Comparison of ENCODE assay signal across 1 cellular context in the genomic region with DNA sequence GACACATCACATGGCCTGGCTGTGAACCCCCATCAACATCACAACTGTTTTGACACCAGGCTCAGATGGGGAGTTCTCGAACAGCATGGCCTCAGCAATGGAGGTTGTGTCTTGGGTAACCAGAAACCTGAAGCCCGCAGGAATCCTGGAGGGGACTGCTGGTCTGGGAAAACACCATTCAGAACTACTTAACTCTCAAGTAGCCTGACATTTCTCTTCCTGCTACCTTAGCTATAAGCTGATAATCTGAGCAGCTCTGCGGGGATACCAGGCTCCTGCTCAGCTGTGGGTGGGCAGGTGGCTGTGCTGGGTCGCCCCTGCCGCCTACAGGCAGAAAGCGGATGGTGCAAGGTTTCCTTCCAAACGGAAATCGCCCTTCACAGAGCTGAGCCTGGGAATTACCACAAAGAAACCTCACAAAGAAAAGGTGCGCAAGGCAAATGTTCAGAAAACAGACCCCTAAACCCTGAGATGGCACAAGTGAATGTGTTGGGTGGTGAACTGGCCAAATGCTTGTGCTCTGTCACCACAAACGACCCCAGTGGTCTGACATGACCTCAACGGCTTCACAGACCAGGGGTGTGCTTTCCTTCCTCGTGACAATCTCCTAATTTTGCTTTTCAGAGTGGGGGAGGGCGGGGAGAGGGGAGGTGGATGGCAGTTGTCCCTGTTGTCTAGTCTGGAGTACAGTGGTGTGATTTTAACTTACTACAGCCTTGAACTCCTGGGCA.
TF ChIP-seq lines count a peak whose summit lies in the region.

No MANE protein-coding gene starts in this region.

TF ChIP-seq in K562, 482 proteins besides CTCF, POLR2A, EP300 and RAD21 (continued from another document):
- TF ChIP-seq, protein P1, sequence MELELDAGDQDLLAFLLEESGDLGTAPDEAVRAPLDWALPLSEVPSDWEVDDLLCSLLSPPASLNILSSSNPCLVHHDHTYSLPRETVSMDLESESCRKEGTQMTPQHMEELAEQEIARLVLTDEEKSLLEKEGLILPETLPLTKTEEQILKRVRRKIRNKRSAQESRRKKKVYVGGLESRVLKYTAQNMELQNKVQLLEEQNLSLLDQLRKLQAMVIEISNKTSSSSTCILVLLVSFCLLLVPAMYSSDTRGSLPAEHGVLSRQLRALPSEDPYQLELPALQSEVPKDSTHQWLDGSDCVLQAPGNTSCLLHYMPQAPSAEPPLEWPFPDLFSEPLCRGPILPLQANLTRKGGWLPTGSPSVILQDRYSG (tag; conservative IDR thresholded peaks at IDR 0.05; ENCODE audit: low read depth), result no peak
- TF ChIP-seq RFX1 (IDR thresholded peaks at IDR 0.05) (no peak), CREM (IDR thresholded peaks at IDR 0.05; ENCODE audit: low read depth) (peak; percentile 7; the same call in 1 of the 2 replicates), NRF1 (conservative IDR thresholded peaks at IDR 0.05 in 1 of 2, IDR thresholded peaks at IDR 0.05 in 1 of 2) (peak; percentile 25 to 50; a peak in 3 of 4 replicates), POLR2G (IDR thresholded peaks at IDR 0.05; ENCODE audit: low read depth, low read length) (peak; percentile 33; the same call in 1 of the 2 replicates), SMARCE1 (IDR thresholded peaks at IDR 0.05) (no peak), CC2D1A (IDR thresholded peaks at IDR 0.05) (0 out of 2 replicates have a peak, but pooled peaks have one; percentile 50), SOX6 (IDR thresholded peaks at IDR 0.05) (peak; percentile 36; the same call in 1 of the 2 replicates), MAZ (CRISPR knock-in tag; conservative IDR thresholded peaks at IDR 0.05 in 1 of 2, IDR thresholded peaks at IDR 0.05 in 1 of 2) (0 out of 4 replicates have a peak, but pooled peaks of 1 of the 2 experiments have one; percentile 25), CTBP1 (IDR thresholded peaks at IDR 0.05; ENCODE audit: borderline replicate concordance) (peak; percentile 40; the same call in 1 of the 2 replicates), JUND (IDR thresholded peaks at IDR 0.05; ENCODE audit: borderline replicate concordance, low read depth, low read length) (peak; percentile 26; the same call in 1 of the 2 replicates), JUND (tag; IDR thresholded peaks at IDR 0.05; ENCODE audit: borderline replicate concordance, low read depth, low read length) (no peak; the same call in 2 of the 3 replicates), KLF1 (tag; IDR thresholded peaks at IDR 0.05) (no peak), CSDE1 (IDR thresholded peaks at IDR 0.05) (no peak), HIVEP1 (CRISPR knock-in tag; IDR thresholded peaks at IDR 0.05) (no peak), EP400 (IDR thresholded peaks at IDR 0.05) (0 out of 2 replicates have a peak, but pooled peaks have one; percentile 18), ZNF766 (CRISPR knock-in tag; conservative IDR thresholded peaks at IDR 0.05) (peak; percentile 91), EGR1 (conservative IDR thresholded peaks at IDR 0.05) (peak; percentile 27; the same call in 1 of the 2 replicates), KLF16 (IDR thresholded peaks at IDR 0.05) (0 out of 2 replicates have a peak, but pooled peaks have one; percentile 7), PML (IDR thresholded peaks at IDR 0.05; ENCODE audit: low read length) (no peak), L3MBTL2 (IDR thresholded peaks at IDR 0.05) (peak; percentile 60), PHTF2 (CRISPR knock-in tag; IDR thresholded peaks at IDR 0.05) (no peak), ARID2 (IDR thresholded peaks at IDR 0.05) (peak; percentile 54; the same call in 1 of the 2 replicates), SMAD2 (IDR thresholded peaks at IDR 0.05; ENCODE audit: low read depth, low read length) (no peak), SMC3 (conservative IDR thresholded peaks at IDR 0.05; ENCODE audit: insufficient read depth, low read depth, low read length) (peak; percentile 58)
- TF ChIP-seq, protein P2, sequence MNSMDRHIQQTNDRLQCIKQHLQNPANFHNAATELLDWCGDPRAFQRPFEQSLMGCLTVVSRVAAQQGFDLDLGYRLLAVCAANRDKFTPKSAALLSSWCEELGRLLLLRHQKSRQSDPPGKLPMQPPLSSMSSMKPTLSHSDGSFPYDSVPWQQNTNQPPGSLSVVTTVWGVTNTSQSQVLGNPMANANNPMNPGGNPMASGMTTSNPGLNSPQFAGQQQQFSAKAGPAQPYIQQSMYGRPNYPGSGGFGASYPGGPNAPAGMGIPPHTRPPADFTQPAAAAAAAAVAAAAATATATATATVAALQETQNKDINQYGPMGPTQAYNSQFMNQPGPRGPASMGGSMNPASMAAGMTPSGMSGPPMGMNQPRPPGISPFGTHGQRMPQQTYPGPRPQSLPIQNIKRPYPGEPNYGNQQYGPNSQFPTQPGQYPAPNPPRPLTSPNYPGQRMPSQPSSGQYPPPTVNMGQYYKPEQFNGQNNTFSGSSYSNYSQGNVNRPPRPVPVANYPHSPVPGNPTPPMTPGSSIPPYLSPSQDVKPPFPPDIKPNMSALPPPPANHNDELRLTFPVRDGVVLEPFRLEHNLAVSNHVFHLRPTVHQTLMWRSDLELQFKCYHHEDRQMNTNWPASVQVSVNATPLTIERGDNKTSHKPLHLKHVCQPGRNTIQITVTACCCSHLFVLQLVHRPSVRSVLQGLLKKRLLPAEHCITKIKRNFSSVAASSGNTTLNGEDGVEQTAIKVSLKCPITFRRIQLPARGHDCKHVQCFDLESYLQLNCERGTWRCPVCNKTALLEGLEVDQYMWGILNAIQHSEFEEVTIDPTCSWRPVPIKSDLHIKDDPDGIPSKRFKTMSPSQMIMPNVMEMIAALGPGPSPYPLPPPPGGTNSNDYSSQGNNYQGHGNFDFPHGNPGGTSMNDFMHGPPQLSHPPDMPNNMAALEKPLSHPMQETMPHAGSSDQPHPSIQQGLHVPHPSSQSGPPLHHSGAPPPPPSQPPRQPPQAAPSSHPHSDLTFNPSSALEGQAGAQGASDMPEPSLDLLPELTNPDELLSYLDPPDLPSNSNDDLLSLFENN (IDR thresholded peaks at IDR 0.05; ENCODE audit: low read depth in 2 of 2, low read length in 2 of 2), result no peak
- TF ChIP-seq, protein P3, sequence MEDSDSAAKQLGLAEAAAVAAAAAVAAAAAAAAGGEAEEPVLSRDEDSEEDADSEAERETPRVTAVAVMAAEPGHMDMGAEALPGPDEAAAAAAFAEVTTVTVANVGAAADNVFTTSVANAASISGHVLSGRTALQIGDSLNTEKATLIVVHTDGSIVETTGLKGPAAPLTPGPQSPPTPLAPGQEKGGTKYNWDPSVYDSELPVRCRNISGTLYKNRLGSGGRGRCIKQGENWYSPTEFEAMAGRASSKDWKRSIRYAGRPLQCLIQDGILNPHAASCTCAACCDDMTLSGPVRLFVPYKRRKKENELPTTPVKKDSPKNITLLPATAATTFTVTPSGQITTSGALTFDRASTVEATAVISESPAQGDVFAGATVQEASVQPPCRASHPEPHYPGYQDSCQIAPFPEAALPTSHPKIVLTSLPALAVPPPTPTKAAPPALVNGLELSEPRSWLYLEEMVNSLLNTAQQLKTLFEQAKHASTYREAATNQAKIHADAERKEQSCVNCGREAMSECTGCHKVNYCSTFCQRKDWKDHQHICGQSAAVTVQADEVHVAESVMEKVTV (CRISPR knock-in tag; IDR thresholded peaks at IDR 0.05), result peak; percentile 79
- TF ChIP-seq, protein P4, sequence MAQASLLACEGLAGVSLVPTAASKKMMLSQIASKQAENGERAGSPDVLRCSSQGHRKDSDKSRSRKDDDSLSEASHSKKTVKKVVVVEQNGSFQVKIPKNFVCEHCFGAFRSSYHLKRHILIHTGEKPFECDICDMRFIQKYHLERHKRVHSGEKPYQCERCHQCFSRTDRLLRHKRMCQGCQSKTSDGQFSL (CRISPR knock-in tag; IDR thresholded peaks at IDR 0.05), result no peak
- TF ChIP-seq, protein P4 (tag; IDR thresholded peaks at IDR 0.05), result peak in 1 of 2 experiments; percentile 53; a peak in 1 of 4 replicates
- TF ChIP-seq, protein P5, sequence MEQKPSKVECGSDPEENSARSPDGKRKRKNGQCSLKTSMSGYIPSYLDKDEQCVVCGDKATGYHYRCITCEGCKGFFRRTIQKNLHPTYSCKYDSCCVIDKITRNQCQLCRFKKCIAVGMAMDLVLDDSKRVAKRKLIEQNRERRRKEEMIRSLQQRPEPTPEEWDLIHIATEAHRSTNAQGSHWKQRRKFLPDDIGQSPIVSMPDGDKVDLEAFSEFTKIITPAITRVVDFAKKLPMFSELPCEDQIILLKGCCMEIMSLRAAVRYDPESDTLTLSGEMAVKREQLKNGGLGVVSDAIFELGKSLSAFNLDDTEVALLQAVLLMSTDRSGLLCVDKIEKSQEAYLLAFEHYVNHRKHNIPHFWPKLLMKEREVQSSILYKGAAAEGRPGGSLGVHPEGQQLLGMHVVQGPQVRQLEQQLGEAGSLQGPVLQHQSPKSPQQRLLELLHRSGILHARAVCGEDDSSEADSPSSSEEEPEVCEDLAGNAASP (IDR thresholded peaks at IDR 0.05), result no peak
- TF ChIP-seq, protein P6, sequence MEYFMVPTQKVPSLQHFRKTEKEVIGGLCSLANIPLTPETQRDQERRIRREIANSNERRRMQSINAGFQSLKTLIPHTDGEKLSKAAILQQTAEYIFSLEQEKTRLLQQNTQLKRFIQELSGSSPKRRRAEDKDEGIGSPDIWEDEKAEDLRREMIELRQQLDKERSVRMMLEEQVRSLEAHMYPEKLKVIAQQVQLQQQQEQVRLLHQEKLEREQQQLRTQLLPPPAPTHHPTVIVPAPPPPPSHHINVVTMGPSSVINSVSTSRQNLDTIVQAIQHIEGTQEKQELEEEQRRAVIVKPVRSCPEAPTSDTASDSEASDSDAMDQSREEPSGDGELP (CRISPR knock-in tag; IDR thresholded peaks at IDR 0.05; ENCODE audit: borderline replicate concordance), result peak; percentile 91
- TF ChIP-seq, protein P7, sequence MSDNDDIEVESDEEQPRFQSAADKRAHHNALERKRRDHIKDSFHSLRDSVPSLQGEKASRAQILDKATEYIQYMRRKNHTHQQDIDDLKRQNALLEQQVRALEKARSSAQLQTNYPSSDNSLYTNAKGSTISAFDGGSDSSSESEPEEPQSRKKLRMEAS (CRISPR knock-in tag; IDR thresholded peaks at IDR 0.05), result peak; percentile 35; the same call in 1 of the 2 replicates
TF ChIP-seq in K562: peak in this region for 24.
